ENCODE assay signal across 1 cellular context in genomic region chr13:25018729-25019115, GRCh38.
TF ChIP-seq lines count a peak whose summit lies in the region.

No MANE protein-coding gene starts in this region.

TF ChIP-seq in WTC11, 78 proteins besides CTCF, POLR2A, EP300 and RAD21 (continued from another document):
- TF ChIP-seq MAX (CRISPR knock-in tag; IDR thresholded peaks at IDR 0.05), result peak; percentile 33; the same call in 1 of the 2 replicates
- no peak for TF ChIP-seq ZNF512 (CRISPR knock-in tag; IDR thresholded peaks at IDR 0.05; ENCODE audit: borderline replicate concordance)
TF ChIP-seq in WTC11: peak in this region for 10.
